ENCODE assay signal across 1 cellular context in the genomic region with DNA sequence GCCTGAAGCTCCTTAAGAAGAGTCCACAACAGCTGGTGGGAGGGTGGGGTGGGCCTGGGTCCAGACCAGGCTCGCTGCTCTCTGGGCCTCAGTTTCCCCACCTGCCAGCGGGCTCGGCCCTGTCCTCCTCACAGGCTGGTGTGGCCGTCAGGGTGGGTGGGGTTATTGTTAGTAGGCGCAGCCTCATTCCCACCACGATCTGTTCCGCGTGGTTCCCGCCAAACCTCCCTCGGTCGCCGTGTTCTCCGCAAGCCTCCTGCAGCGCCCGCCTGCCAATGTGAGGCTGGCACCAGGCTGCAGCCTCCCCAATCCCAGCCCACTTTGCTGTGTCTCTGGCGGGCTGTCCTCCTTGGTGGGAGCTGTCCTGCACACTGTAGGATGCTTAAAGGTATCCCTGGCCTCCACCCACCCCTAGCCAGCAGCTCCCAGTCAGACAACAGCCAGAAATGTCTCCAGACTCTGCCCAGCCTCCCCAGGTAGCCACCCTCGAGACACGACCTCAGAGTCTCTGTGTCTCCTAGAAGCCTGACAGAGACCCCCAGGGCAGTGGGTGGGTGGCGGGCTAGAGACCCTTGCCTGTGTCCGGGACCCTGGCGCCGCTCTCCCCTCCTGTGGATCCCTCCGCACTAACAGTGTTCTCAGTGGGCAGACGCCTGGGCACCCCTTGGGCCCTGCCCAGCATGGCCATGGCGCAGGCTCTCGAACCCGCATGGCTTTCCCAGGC.
TF ChIP-seq lines count a peak whose summit lies in the region.

No MANE protein-coding gene starts in this region.

TF ChIP-seq in GM12878, 131 proteins besides CTCF, POLR2A, EP300 and RAD21:
- TF ChIP-seq KDM1A (IDR thresholded peaks at IDR 0.05; ENCODE audit: borderline replicate concordance) (no peak), KLF5 (IDR thresholded peaks at IDR 0.05; ENCODE audit: partially characterized antibody) (no peak), NRF1 (conservative IDR thresholded peaks at IDR 0.05; ENCODE audit: low read depth, low read length) (no peak)
- TF ChIP-seq, protein P1, sequence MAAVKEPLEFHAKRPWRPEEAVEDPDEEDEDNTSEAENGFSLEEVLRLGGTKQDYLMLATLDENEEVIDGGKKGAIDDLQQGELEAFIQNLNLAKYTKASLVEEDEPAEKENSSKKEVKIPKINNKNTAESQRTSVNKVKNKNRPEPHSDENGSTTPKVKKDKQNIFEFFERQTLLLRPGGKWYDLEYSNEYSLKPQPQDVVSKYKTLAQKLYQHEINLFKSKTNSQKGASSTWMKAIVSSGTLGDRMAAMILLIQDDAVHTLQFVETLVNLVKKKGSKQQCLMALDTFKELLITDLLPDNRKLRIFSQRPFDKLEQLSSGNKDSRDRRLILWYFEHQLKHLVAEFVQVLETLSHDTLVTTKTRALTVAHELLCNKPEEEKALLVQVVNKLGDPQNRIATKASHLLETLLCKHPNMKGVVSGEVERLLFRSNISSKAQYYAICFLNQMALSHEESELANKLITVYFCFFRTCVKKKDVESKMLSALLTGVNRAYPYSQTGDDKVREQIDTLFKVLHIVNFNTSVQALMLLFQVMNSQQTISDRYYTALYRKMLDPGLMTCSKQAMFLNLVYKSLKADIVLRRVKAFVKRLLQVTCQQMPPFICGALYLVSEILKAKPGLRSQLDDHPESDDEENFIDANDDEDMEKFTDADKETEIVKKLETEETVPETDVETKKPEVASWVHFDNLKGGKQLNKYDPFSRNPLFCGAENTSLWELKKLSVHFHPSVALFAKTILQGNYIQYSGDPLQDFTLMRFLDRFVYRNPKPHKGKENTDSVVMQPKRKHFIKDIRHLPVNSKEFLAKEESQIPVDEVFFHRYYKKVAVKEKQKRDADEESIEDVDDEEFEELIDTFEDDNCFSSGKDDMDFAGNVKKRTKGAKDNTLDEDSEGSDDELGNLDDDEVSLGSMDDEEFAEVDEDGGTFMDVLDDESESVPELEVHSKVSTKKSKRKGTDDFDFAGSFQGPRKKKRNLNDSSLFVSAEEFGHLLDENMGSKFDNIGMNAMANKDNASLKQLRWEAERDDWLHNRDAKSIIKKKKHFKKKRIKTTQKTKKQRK (IDR thresholded peaks at IDR 0.05; ENCODE audit: low read depth, low read length) = no peak
- TF ChIP-seq, protein P2, sequence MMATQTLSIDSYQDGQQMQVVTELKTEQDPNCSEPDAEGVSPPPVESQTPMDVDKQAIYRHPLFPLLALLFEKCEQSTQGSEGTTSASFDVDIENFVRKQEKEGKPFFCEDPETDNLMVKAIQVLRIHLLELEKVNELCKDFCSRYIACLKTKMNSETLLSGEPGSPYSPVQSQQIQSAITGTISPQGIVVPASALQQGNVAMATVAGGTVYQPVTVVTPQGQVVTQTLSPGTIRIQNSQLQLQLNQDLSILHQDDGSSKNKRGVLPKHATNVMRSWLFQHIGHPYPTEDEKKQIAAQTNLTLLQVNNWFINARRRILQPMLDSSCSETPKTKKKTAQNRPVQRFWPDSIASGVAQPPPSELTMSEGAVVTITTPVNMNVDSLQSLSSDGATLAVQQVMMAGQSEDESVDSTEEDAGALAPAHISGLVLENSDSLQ (IDR thresholded peaks at IDR 0.05) = no peak
